In genomic region chr6:33017024-33017423, GRCh38 we compare ENCODE assay signal across 18 cellular contexts.
"Had no signal": no experiment of that assay in that cellular context is flagged by ENCODE, and none has a peak within 500 bp of the region (broad histone marks: within the 10 kb centered on the region; RNA-seq: fewer than 3 reads in every experiment).

No MANE protein-coding gene starts in this region.

- H3K27ac Mint-ChIP-seq: activated naive CD4-positive, alpha-beta T cell treated with anti-CD3 and anti-CD28 coated beads, Interleukin-2, amount 50 U/mL, for 24 hours; endodermal cell had no signal

- H3K4me3 ChIP-seq: tibial nerve had no signal

- H3K27me3 Mint-ChIP-seq: activated CD4-positive, alpha-beta T cell treated with anti-CD3 and anti-CD28 coated beads for 36 hours had no signal

- H3K9me3 ChIP-seq: tibial nerve had no signal

- H3K4me1 ChIP-seq: parathyroid adenoma had no signal

- H3K9ac ChIP-seq: parathyroid adenoma had no signal

- ATAC-seq: activated CD4-positive, alpha-beta T cell treated with anti-CD3 and anti-CD28 coated beads for 36 hours; sciatic nerve; stimulated activated naive CD8-positive, alpha-beta T cell treated with anti-CD3 and anti-CD28 coated beads, Interleukin-15, Interleukin-2, amounts not matched to agents 100 U/mL and 50 U/mL, for 24 hours had no signal

- H3K36me3 Mint-ChIP-seq: activated naive CD4-positive, alpha-beta T cell treated with anti-CD3 and anti-CD28 coated beads, Interleukin-2, amount 50 U/mL, for 24 hours had no signal

- H3K36me3 ChIP-seq: tibial nerve, WERI-Rb-1 had no signal

- H3K9me3 Mint-ChIP-seq: activated naive CD4-positive, alpha-beta T cell treated with anti-CD3 and anti-CD28 coated beads, Interleukin-2, amount 50 U/mL, for 24 hours; endodermal cell; nephron had no signal

- H3K4me3 Mint-ChIP-seq: activated CD4-positive, alpha-beta T cell treated with anti-CD3 and anti-CD28 coated beads for 36 hours; endodermal cell; nephron had no signal

- DNase-seq: activated CD4-positive, alpha-beta T cell treated with anti-CD3 and anti-CD28 coated beads for 36 hours; activated CD4-positive, alpha-beta T cell treated with anti-CD3 and anti-CD28 coated beads, Interleukin-2, amount 50 U/mL, for 48 hours; activated gamma-delta T cell; endodermal cell; foreskin fibroblast; kidney; stimulated activated CD8-positive, alpha-beta memory T cell treated with anti-CD3 and anti-CD28 coated beads, Interleukin-4, amount 100 ng/mL, for 48 hours; stimulated activated naive CD8-positive, alpha-beta T cell treated with anti-CD3 and anti-CD28 coated beads, Interleukin-15, Interleukin-2, amounts not matched to agents 100 U/mL and 50 U/mL, for 24 hours; substantia nigra; SW 1271; T-helper 2 cell; WERI-Rb-1 had no signal

- H2AFZ ChIP-seq: parathyroid adenoma had no signal

- H3K27ac ChIP-seq: epithelial cell of prostate, WERI-Rb-1 had no signal
